Comparison of ENCODE assay signal across 13 cellular contexts in the genomic region with DNA sequence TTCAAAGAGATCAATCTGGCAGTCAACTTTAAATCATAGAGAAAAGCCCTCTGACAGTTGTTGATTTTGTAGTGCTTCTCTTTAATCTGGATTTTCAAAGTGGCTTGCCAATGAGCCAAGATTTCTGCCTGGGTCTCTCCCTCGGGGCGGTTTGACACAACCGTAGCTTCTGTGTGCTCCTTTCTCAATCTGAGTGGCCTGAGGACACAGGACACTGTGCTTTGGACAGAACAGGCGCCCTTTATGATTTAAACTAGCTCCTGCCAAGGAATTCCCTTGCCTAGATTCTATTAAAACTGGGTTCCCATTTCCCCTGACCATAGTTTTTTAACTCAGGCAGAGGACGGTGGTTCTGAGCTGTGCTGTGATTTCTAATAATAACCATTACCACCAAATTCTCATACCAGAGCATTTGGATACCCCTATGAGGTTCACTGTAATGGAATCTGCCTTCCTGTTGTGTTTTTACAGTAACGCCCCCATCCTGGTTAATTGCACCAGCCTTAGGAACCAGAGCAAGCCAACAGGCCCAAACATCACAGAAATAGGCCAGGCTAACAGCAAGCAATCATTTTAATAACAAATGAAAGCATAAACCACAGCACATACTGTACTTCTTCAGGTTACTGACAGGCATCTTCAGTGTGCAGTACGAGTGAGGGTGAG. TPM values are rescaled to one million over a fixed set of nuclear protein-coding genes. Genes with fewer than 3 reads are reported as not detected.
DNase-seq lines count a peak whose midpoint lies in the region; ATAC-seq and TF ChIP-seq lines count a peak whose summit lies in the region.
"Had no signal": no experiment of that assay in that cellular context is flagged by ENCODE, and none has a peak within 500 bp of the region (broad histone marks: within the 10 kb centered on the region; RNA-seq: fewer than 3 reads in every experiment).

No MANE protein-coding gene starts in this region.

- DNase-seq in caudate nucleus (lab: John Stamatoyannopoulos, UW): peak in 1 of 61 donors; percentile 42
- no peak for DNase-seq in lower lobe of right lung
- DNase-seq in suprapubic skin (ENCODE audit: low spot score in 2 of 2): no peak
- DNase-seq in tibial nerve (ENCODE audit: low spot score in 2 of 2): no peak
- no peak for DNase-seq in NCI-H1105 (lab: John Stamatoyannopoulos, UW)
- DNase-seq: activated naive CD8-positive, alpha-beta T cell treated with anti-CD3 and anti-CD28 coated beads, Interleukin-2, amount 10 ng/mL, durations not matched to agents 7 days and 5 days; effector memory CD8-positive, alpha-beta T cell; NCI-H2029 treated with DMSO at 0.1 percent for 48 hours; spleen had no signal

- H3K9me3 ChIP-seq in HEK293 (ENCODE audit: control insufficient read depth, insufficient read depth, low read depth, low read length): no peaks in the 10 kb centered on the region
- H3K9me3 ChIP-seq in lower lobe of right lung: no peaks in the 10 kb centered on the region
- H3K9me3 ChIP-seq in suprapubic skin: no peaks in the 10 kb centered on the region
- H3K9me3 ChIP-seq in tibial nerve: no peaks in the 10 kb centered on the region
- H3K9me3 ChIP-seq: spleen had no signal

- TF ChIP-seq CTCF in HEK293 (tag by site-specific recombination; IDR thresholded peaks at IDR 0.05) (no peak), lower lobe of right lung (IDR thresholded peaks at IDR 0.05) (no peak), suprapubic skin (IDR thresholded peaks at IDR 0.05) (no peak), tibial nerve (IDR thresholded peaks at IDR 0.05) (no peak)

- H3K27me3 ChIP-seq in lower lobe of right lung (ENCODE audit: low read depth) (no peaks in the 10 kb centered on the region), suprapubic skin (no peaks in the 10 kb centered on the region), tibial nerve (no peaks in the 10 kb centered on the region)

- no peak for TF ChIP-seq EP300 in suprapubic skin (IDR thresholded peaks at IDR 0.05)
- no peak for TF ChIP-seq EP300 in tibial nerve (IDR thresholded peaks at IDR 0.05)

- ATAC-seq in lower lobe of right lung: no peak
- no peak for ATAC-seq in HG02870 (IDR thresholded peaks at IDR 0.05; ENCODE audit: unreplicated experiment)
- no peak for ATAC-seq in GM18520 (IDR thresholded peaks at IDR 0.05; ENCODE audit: unreplicated experiment)
- ATAC-seq: effector memory CD8-positive, alpha-beta T cell; HCT116 had no signal

- CTCF ChIA-PET in HEK293 (lab: Yijun Ruan, JAX): interaction anchor here (0.6 kb wide), 1 partner anchor 197 kb away, joined by 3 read pairs; no protein-coding TSS in a partner anchor

- H3K27ac ChIP-seq in HEK293 (ENCODE audit: extremely low read depth, low read depth, low read length): no peak overlapping the region
- H3K27ac ChIP-seq in caudate nucleus (ENCODE audit: low read depth, low read length): peak overlapping the region; percentile 65
- H3K27ac ChIP-seq in lower lobe of right lung: peak overlapping the region; percentile 18
- H3K27ac ChIP-seq in suprapubic skin: peak overlapping the region; percentile 33
- peak overlapping the region in 2 of 4 donors; percentile 97 to 99 for H3K27ac ChIP-seq in tibial nerve
- H3K27ac ChIP-seq: spleen had no signal

- peaks cover 29% of the 10 kb centered on the region for H3K4me1 ChIP-seq in HEK293 (ENCODE audit: control insufficient read depth, insufficient read depth, low read length)
- H3K4me1 ChIP-seq in lower lobe of right lung: peaks cover 54% of the 10 kb centered on the region
- H3K4me1 ChIP-seq in suprapubic skin: peaks cover 65% of the 10 kb centered on the region
- H3K4me1 ChIP-seq in tibial nerve: peaks cover 0 to 86% (median 32%) of the 10 kb centered on the region in 4 donors

- 66% methylated on average over 7 of the region's 7 CpGs for WGBS in suprapubic skin
- WGBS in tibial nerve, 2 donors: 31 to 37% methylated on average over 7 of the region's 7 CpGs

- TF ChIP-seq POLR2A in suprapubic skin (IDR thresholded peaks at IDR 0.05): no peak
- no peak for TF ChIP-seq POLR2A in tibial nerve (IDR thresholded peaks at IDR 0.05)

- POLR2A ChIA-PET in HEK293 (lab: Yijun Ruan, JAX): no interaction called here

- intact Hi-C loops in lower lobe of right lung (cut with DNase I): no loop called here

- no peaks in the 10 kb centered on the region for H3K36me3 ChIP-seq in HEK293 (ENCODE audit: control insufficient read depth in 2 of 2, insufficient read depth in 1 of 2, low read length in 2 of 2)
- H3K36me3 ChIP-seq in lower lobe of right lung: no peaks in the 10 kb centered on the region
- no peaks in the 10 kb centered on the region for H3K36me3 ChIP-seq in suprapubic skin
- H3K36me3 ChIP-seq in tibial nerve: no peaks in the 10 kb centered on the region
- H3K36me3 ChIP-seq: spleen had no signal

- H3K4me3 ChIP-seq in HEK293 (ENCODE audit: low read depth, low read length): no peak overlapping the region
- H3K4me3 ChIP-seq in lower lobe of right lung: no peak overlapping the region
- no peak overlapping the region for H3K4me3 ChIP-seq in suprapubic skin
- H3K4me3 ChIP-seq in tibial nerve: no peak overlapping the region
- H3K4me3 ChIP-seq: spleen had no signal

TF ChIP-seq in HEK293, 187 proteins besides CTCF, POLR2A, EP300 and RAD21:
- TF ChIP-seq, protein P1, sequence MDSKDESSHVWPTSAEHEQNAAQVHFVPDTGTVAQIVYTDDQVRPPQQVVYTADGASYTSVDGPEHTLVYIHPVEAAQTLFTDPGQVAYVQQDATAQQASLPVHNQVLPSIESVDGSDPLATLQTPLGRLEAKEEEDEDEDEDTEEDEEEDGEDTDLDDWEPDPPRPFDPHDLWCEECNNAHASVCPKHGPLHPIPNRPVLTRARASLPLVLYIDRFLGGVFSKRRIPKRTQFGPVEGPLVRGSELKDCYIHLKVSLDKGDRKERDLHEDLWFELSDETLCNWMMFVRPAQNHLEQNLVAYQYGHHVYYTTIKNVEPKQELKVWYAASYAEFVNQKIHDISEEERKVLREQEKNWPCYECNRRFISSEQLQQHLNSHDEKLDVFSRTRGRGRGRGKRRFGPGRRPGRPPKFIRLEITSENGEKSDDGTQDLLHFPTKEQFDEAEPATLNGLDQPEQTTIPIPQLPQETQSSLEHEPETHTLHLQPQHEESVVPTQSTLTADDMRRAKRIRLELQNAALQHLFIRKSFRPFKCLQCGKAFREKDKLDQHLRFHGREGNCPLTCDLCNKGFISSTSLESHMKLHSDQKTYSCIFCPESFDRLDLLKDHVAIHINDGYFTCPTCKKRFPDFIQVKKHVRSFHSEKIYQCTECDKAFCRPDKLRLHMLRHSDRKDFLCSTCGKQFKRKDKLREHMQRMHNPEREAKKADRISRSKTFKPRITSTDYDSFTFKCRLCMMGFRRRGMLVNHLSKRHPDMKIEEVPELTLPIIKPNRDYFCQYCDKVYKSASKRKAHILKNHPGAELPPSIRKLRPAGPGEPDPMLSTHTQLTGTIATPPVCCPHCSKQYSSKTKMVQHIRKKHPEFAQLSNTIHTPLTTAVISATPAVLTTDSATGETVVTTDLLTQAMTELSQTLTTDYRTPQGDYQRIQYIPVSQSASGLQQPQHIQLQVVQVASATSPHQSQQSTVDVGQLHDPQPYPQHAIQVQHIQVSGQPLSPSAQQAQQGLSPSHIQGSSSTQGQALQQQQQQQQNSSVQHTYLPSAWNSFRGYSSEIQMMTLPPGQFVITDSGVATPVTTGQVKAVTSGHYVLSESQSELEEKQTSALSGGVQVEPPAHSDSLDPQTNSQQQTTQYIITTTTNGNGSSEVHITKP (tag by site-specific recombination; IDR thresholded peaks at IDR 0.05): peak; percentile 83
- TF ChIP-seq, protein P2, sequence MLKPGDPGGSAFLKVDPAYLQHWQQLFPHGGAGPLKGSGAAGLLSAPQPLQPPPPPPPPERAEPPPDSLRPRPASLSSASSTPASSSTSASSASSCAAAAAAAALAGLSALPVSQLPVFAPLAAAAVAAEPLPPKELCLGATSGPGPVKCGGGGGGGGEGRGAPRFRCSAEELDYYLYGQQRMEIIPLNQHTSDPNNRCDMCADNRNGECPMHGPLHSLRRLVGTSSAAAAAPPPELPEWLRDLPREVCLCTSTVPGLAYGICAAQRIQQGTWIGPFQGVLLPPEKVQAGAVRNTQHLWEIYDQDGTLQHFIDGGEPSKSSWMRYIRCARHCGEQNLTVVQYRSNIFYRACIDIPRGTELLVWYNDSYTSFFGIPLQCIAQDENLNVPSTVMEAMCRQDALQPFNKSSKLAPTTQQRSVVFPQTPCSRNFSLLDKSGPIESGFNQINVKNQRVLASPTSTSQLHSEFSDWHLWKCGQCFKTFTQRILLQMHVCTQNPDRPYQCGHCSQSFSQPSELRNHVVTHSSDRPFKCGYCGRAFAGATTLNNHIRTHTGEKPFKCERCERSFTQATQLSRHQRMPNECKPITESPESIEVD (tag by site-specific recombination; IDR thresholded peaks at IDR 0.05): no peak

RNA-seq across cellular contexts. Expression of a gene that starts 4.0 kb away (rescaled TPM):
- total RNA-seq in lower lobe of right lung (29.3 TPM), suprapubic skin (10 to 100 TPM; 10.4 to 16.1 (median 12.8) TPM), tibial nerve (10 to 100 TPM; 36.3 to 44.0 (median 38.1) TPM)
